ENCODE assay signal across 23 cellular contexts in the genomic region with DNA sequence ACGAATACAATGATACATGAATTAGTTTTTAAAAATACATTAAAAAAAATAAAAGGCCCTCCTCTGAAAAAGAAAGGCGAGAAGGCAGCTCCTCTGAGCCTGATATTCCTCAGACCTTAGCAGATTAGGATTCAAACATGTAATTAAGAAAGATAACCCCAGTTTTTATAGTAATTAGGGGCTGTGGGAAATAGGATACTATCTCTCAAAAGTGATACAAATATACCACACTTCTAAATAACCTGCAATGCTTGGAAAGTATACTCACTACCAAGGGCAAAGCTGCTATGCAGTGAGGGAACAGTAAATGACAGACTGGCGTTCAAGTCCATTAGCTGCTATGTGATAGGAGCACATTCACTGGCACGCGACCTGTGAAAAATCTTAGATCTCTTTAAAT.
"Had no signal": no experiment of that assay in that cellular context is flagged by ENCODE, and none has a peak within 500 bp of the region (broad histone marks: within the 10 kb centered on the region; RNA-seq: fewer than 3 reads in every experiment).

No MANE protein-coding gene starts in this region.

- DNase-seq: activated CD4-positive, alpha-beta memory T cell treated with anti-CD3 and anti-CD28 coated beads for 36 hours; activated CD4-positive, alpha-beta T cell treated with anti-CD3 and anti-CD28 coated beads for 36 hours; activated CD4-positive, alpha-beta T cell treated with anti-CD3 and anti-CD28 coated beads, Interleukin-2, amount 10 ng/mL, durations not matched to agents 24 days and 14 days; activated CD4-positive, CD25-positive, alpha-beta regulatory T cell; activated CD4-positive, CD25-positive, alpha-beta regulatory T cell treated with anti-CD3 and anti-CD28 coated beads, Interleukin-2, amount 50 U/mL, for 72 hours; activated CD8-positive, alpha-beta memory T cell treated with anti-CD3 and anti-CD28 coated beads, Interleukin-2, amount 10 ng/mL, durations not matched to agents 7 days and 5 days; activated CD8-positive, alpha-beta memory T cell treated with anti-CD3 and anti-CD28 coated beads, Interleukin-2, amount 50 U/mL, for 4 hours; activated CD8-positive, alpha-beta T cell treated with anti-CD3 and anti-CD28 coated beads, Interleukin-2, amount 10 ng/mL, durations not matched to agents 7 days and 5 days; activated gamma-delta T cell; activated naive CD4-positive, alpha-beta T cell; activated naive CD4-positive, alpha-beta T cell treated with anti-CD3 and anti-CD28 coated beads, Interleukin-2, amount 10 ng/mL, durations not matched to agents 7 days and 5 days; activated naive CD8-positive, alpha-beta T cell treated with anti-CD3 and anti-CD28 coated beads, Interleukin-2, amount 10 ng/mL, durations not matched to agents 7 days and 5 days; activated T-cell treated with anti-CD3 and anti-CD28 coated beads, Interleukin-2, amount 50 U/mL, for 24 hours; activated T-cell treated with anti-CD3 and anti-CD28 coated beads, Interleukin-2, amount 50 U/mL, for 72 hours; dorsolateral prefrontal cortex; effector memory CD4-positive, alpha-beta T cell; endodermal cell; foreskin fibroblast; head of caudate nucleus; T-helper 2 cell had no signal

- H3K36me3 ChIP-seq: ascending aorta, breast epithelium had no signal

- H3K9me3 ChIP-seq: ascending aorta, breast epithelium had no signal

- H3K4me1 ChIP-seq: breast epithelium had no signal

- H3K4me3 ChIP-seq: ascending aorta, breast epithelium, coronary artery, dorsolateral prefrontal cortex had no signal

- H3K27me3 ChIP-seq: ascending aorta, breast epithelium, dorsolateral prefrontal cortex had no signal

- H3K27ac ChIP-seq: ascending aorta, breast epithelium, coronary artery, dorsolateral prefrontal cortex had no signal
